Comparison of ENCODE assay signal across 16 cellular contexts in genomic region chr15:73822998-73823397, GRCh38. TPM values are rescaled to one million over a fixed set of nuclear protein-coding genes. Genes with fewer than 3 reads are reported as not detected.
DNase-seq lines count a peak whose midpoint lies in the region; ATAC-seq, FAIRE-seq and TF ChIP-seq lines count a peak whose summit lies in the region.
"Had no signal": no experiment of that assay in that cellular context is flagged by ENCODE, and none has a peak within 500 bp of the region (broad histone marks: within the 10 kb centered on the region; RNA-seq: fewer than 3 reads in every experiment).

No MANE protein-coding gene starts in this region.

- TF ChIP-seq CTCF in HepG2 (CRISPR knock-in tag; IDR thresholded peaks at IDR 0.05) (no peak), right lobe of liver (IDR thresholded peaks at IDR 0.05) (no peak)

- no peak overlapping the region for H3K9ac ChIP-seq in HepG2 (ENCODE audit: insufficient read depth, low read depth, low read length)
- H3K9ac ChIP-seq: parathyroid adenoma had no signal

- WGBS in HepG2 (ENCODE audit: low lambda C conversion rate) = 4% methylated on average over 3 of the region's 3 CpGs
- 18% methylated on average over 3 of the region's 3 CpGs for WGBS in right lobe of liver (ENCODE audit: insufficient coverage, low coverage, low lambda C conversion rate, missing lambda C conversion rate)

- intact Hi-C loops in HepG2 (cut with micrococcal nuclease; ENCODE audit: unreplicated experiment) = no loop called here
- intact Hi-C loops in right lobe of liver (cut with DNase I) = no loop called here

- in situ Hi-C loops in HepG2 (cut with HindIII; ENCODE audit: extremely low pct_ligation_motif_present, low pct_unique_long_range_greater_than_20kb) = no loop called here

- no peaks in the 10 kb centered on the region for H4K20me1 ChIP-seq in HepG2 (ENCODE audit: insufficient read depth, low read length)

- CTCF ChIA-PET in HepG2 (lab: Yijun Ruan, JAX; ENCODE audit: low intra/inter-chr PET ratio, low total read pairs) = no interaction called here

- H3K27me3 ChIP-seq in HepG2 (ENCODE audit: control insufficient read depth in 1 of 2, insufficient read depth in 2 of 2, low read length in 2 of 2) = peaks cover 1 to 14% of the 10 kb centered on the region in 2 experiments; a peak in 2 of 5 replicates
- H3K27me3 ChIP-seq in right lobe of liver = no peaks in the 10 kb centered on the region

- no peak overlapping the region for H3K4me2 ChIP-seq in HepG2 (ENCODE audit: low read depth, low read length)

- TF ChIP-seq EP300 in HepG2 (IDR thresholded peaks at IDR 0.05; ENCODE audit: low read depth in 2 of 2, low read length in 2 of 2) (no peak), HepG2 (CRISPR knock-in tag; IDR thresholded peaks at IDR 0.05; ENCODE audit: borderline replicate concordance) (no peak)

- H3K36me3 ChIP-seq in HepG2 (replicated peaks in 1 of 2; ENCODE audit: control insufficient read depth in 1 of 2, insufficient read depth in 2 of 2, low read length in 2 of 2) (no peaks in the 10 kb centered on the region), right lobe of liver (no peaks in the 10 kb centered on the region)
- H3K36me3 ChIP-seq: lower lobe of right lung had no signal

- H3K79me2 ChIP-seq in HepG2 (ENCODE audit: insufficient read depth, low read length) = no peaks in the 10 kb centered on the region
- H3K79me2 ChIP-seq: parathyroid adenoma had no signal

- no peak for DNase-seq in HepG2 (ENCODE audit: low spot score)
- DNase-seq in right lobe of liver = no peak
- peak; percentile 27 for DNase-seq in fibroblast of peridontal ligament (ENCODE audit: extremely low read depth)
- DNase-seq in urothelium cell line (ENCODE audit: low spot score) = peak; percentile 37
- DNase-seq in activated CD4-positive, alpha-beta T cell treated with anti-CD3 and anti-CD28 coated beads, Interleukin-2, amount 50 U/mL, for 4 hours = no peak
- DNase-seq: activated naive CD8-positive, alpha-beta T cell treated with anti-CD3 and anti-CD28 coated beads, Interleukin-2, amount 10 ng/mL, durations not matched to agents 7 days and 5 days; Karpas-422; lower lobe of right lung; NCI-H2171 had no signal

- FAIRE-seq in HepG2 (lab: Jason Lieb, UNC) (no peak), urothelium cell line (lab: Jason Lieb, UNC) (no peak)
- FAIRE-seq: GM18507 had no signal

- TF ChIP-seq POLR2A in HepG2 (IDR thresholded peaks at IDR 0.05; ENCODE audit: insufficient read depth in 1 of 2, low read depth in 2 of 2, low read length in 2 of 2) (no peak), right lobe of liver (IDR thresholded peaks at IDR 0.05) (no peak)

- POLR2A ChIA-PET in HepG2 (lab: Yijun Ruan, JAX) = no interaction called here

- ATAC-seq in HepG2 (no peak), right lobe of liver (no peak), SK-N-SH treated with all-trans-retinoic acid at 6 μM for 48 hours (no peak), GM18873 (IDR thresholded peaks at IDR 0.05; ENCODE audit: low FRiP score, unreplicated experiment) (no peak), HG02610 (IDR thresholded peaks at IDR 0.05; ENCODE audit: unreplicated experiment) (no peak)
- ATAC-seq: lower lobe of right lung had no signal

- no TSS peak for BruUV-seq in HepG2 (replicated peaks; lab: Mats Ljungman, UMichigan)

- H2AFZ ChIP-seq in HepG2 (ENCODE audit: low read length) = no peak overlapping the region
- H2AFZ ChIP-seq: parathyroid adenoma had no signal

- no peaks in the 10 kb centered on the region for H3K9me3 ChIP-seq in HepG2 (ENCODE audit: low read length)
- H3K9me3 ChIP-seq in right lobe of liver = no peaks in the 10 kb centered on the region
- H3K9me3 ChIP-seq: lower lobe of right lung had no signal

- H3K4me1 ChIP-seq in HepG2 (ENCODE audit: insufficient read depth, low read length) = no peaks in the 10 kb centered on the region
- H3K4me1 ChIP-seq in right lobe of liver = no peaks in the 10 kb centered on the region
- H3K4me1 ChIP-seq: lower lobe of right lung, parathyroid adenoma had no signal

- H3K4me3 ChIP-seq in HepG2 (replicated peaks in 1 of 3; ENCODE audit: insufficient read depth in 1 of 3, low read depth in 2 of 3, low read length in 3 of 3) (no peak overlapping the region), right lobe of liver (no peak overlapping the region)
- H3K4me3 ChIP-seq: lower lobe of right lung had no signal

- no peak overlapping the region for H3K27ac ChIP-seq in HepG2 (ENCODE audit: extremely low read length, insufficient read depth, low read length)
- no peak overlapping the region for H3K27ac ChIP-seq in right lobe of liver
- H3K27ac ChIP-seq: lower lobe of right lung, parathyroid adenoma had no signal

- TF ChIP-seq RAD21 in HepG2 (CRISPR knock-in tag; IDR thresholded peaks at IDR 0.05) = no peak

TF ChIP-seq in HepG2, 621 proteins besides CTCF, POLR2A, EP300 and RAD21 (continues in another document):
- TF ChIP-seq ZNF780A (CRISPR knock-in tag; IDR thresholded peaks at IDR 0.05) (no peak), ZBTB49 (CRISPR knock-in tag; IDR thresholded peaks at IDR 0.05; ENCODE audit: borderline replicate concordance) (no peak)

TF ChIP-seq in SK-N-SH treated with all-trans-retinoic acid at 6 μM for 48 hours, 23 proteins besides CTCF, POLR2A, EP300 and RAD21:
- TF ChIP-seq ZNF8 (CRISPR knock-in tag; IDR thresholded peaks at IDR 0.05) (no peak), SNAI2 (CRISPR knock-in tag; IDR thresholded peaks at IDR 0.05) (peak; percentile 96), BACH2 (CRISPR knock-in tag; IDR thresholded peaks at IDR 0.05; ENCODE audit: borderline replicate concordance) (no peak), ESRRG (CRISPR knock-in tag; IDR thresholded peaks at IDR 0.05) (no peak), PPARA (CRISPR knock-in tag; IDR thresholded peaks at IDR 0.05; ENCODE audit: borderline replicate concordance) (no peak), RARB (CRISPR knock-in tag; IDR thresholded peaks at IDR 0.05) (no peak), CSRNP3 (CRISPR knock-in tag; IDR thresholded peaks at IDR 0.05) (no peak), ZC3H10 (CRISPR knock-in tag; IDR thresholded peaks at IDR 0.05) (no peak)

RNA-seq across cellular contexts. Expression of gene TBC1D21, which starts 50.4 kb away (rescaled TPM):
- total RNA-seq in HepG2 (2016; rRNA removed; fragmentation: Illumina TruSeq; extraction: Trizol) (not detected in 2 replicates), right lobe of liver (not detected)
- not detected in 2 replicates for total RNA-seq in HepG2 (2016; cell fraction: cytosol; rRNA removed; fragmentation: Illumina TruSeq; extraction: Trizol; ENCODE audit: low read depth)
- not detected in 2 replicates for total RNA-seq in HepG2 (2016; cell fraction: insoluble cytoplasmic fraction; rRNA removed; fragmentation: Illumina TruSeq; extraction: Trizol)
- total RNA-seq in HepG2 (2016; cell fraction: membrane; rRNA removed; fragmentation: Illumina TruSeq; extraction: Trizol) = not detected in 2 replicates
- not detected in 2 replicates for total RNA-seq in HepG2 (2016; cell fraction: nucleus; rRNA removed; fragmentation: Illumina TruSeq; extraction: Trizol)
- polyA plus RNA-seq in HepG2 (2011; rRNA removed) = not detected in 2 replicates
- not detected in 2 replicates for polyA plus RNA-seq in HepG2 (2011; cell fraction: cytosol; rRNA removed)
- polyA plus RNA-seq in HepG2 (2011; cell fraction: nucleus; rRNA removed) = not detected in 2 replicates
- not detected in 2 replicates for polyA plus RNA-seq in HepG2 (2012)
- not detected in 2 replicates for polyA plus RNA-seq in HepG2 (2016; cell fraction: cytosol; fragmentation: Illumina TruSeq; extraction: Trizol; ENCODE audit: low read depth)
- polyA plus RNA-seq in HepG2 (2016; cell fraction: insoluble cytoplasmic fraction; fragmentation: Illumina TruSeq; extraction: Trizol; ENCODE audit: low read depth) = not detected in 2 replicates
- not detected in 2 replicates for polyA plus RNA-seq in HepG2 (2016; cell fraction: membrane; fragmentation: Illumina TruSeq; extraction: Trizol; ENCODE audit: low read depth)
- not detected in 2 replicates for polyA plus RNA-seq in HepG2 (2016; cell fraction: nucleus; fragmentation: Illumina TruSeq; extraction: Trizol; ENCODE audit: insufficient read depth, low read depth)
- polyA minus RNA-seq in HepG2 (2011; rRNA and poly(A)+ RNA removed; ENCODE audit: low replicate concordance) = not detected in 2 replicates
- not detected in 2 replicates for polyA minus RNA-seq in HepG2 (2011; cell fraction: cytosol; rRNA and poly(A)+ RNA removed)
- polyA minus RNA-seq in HepG2 (2011; cell fraction: nucleus; rRNA and poly(A)+ RNA removed) = not detected in 2 replicates
- total RNA-seq: activated CD8-positive, alpha-beta memory T cell treated with anti-CD3 and anti-CD28 coated beads for 36 hours; activated naive CD8-positive, alpha-beta T cell treated with anti-CD3 and anti-CD28 coated beads, Interleukin-2, amount 10 ng/mL, durations not matched to agents 7 days and 5 days; glomerular endothelial cell; lower lobe of right lung had no signal

Comparison
In these comparisons a context has a peak if more than half of its experiments do, and no peak if none do; other contexts are left out.
1. DNase-seq: peak in fibroblast of peridontal ligament (single experiment) and urothelium cell line (single experiment); none in HepG2 (single experiment), right lobe of liver (0 of 3) and activated CD4-positive, alpha-beta T cell treated with anti-CD3 and anti-CD28 coated beads, Interleukin-2, amount 50 U/mL, for 4 hours (0 of 2).